ENCODE assay signal across 8 cellular contexts in genomic region chr5:159178978-159179377, GRCh38. TPM values are rescaled to one million over a fixed set of nuclear protein-coding genes. Genes with fewer than 3 reads are reported as not detected.
DNase-seq lines count a peak whose midpoint lies in the region; ATAC-seq and TF ChIP-seq lines count a peak whose summit lies in the region.

No MANE protein-coding gene starts in this region.

- H2AK5ac ChIP-seq in neuronal stem cell (ENCODE audit: low read depth, low read length): no peak overlapping the region

- H3K18ac ChIP-seq in neuronal stem cell (ENCODE audit: low read length): no peak overlapping the region

- peaks cover 0 to 10% of the 10 kb centered on the region in 2 donors for H3K9me3 ChIP-seq in neuronal stem cell (replicated peaks in 1 of 2; ENCODE audit: control insufficient read depth in 2 of 2, insufficient read depth in 1 of 2, low read depth in 1 of 2, low read length in 2 of 2)

- no peak overlapping the region for H3K4ac ChIP-seq in neuronal stem cell (ENCODE audit: low read length)

- H3K4me3 ChIP-seq in neuronal stem cell (ENCODE audit: low read length in 2 of 2): no peak overlapping the region

- POLR2A ChIA-PET in RWPE1 (lab: Yijun Ruan, JAX; ENCODE audit: low non-redundant PET): no interaction called here

- H2AFZ ChIP-seq in neuronal stem cell (ENCODE audit: low read length): no peak overlapping the region

- intact Hi-C loops in sciatic nerve (cut with DNase I): no loop called here

- CTCF ChIA-PET in RWPE1 (lab: Yijun Ruan, JAX): interaction anchor here (0.5 to 0.6 kb wide), 2 partner anchors 12 to 1287 kb away, joined by 4 read pairs; no protein-coding TSS in a partner anchor

- peaks cover 0 to 2% of the 10 kb centered on the region in 2 donors for H3K4me1 ChIP-seq in neuronal stem cell (ENCODE audit: control insufficient read depth in 2 of 2, insufficient read depth in 1 of 2, low read depth in 1 of 2, low read length in 2 of 2)

- no peak overlapping the region for H3K23ac ChIP-seq in neuronal stem cell (ENCODE audit: low read depth, low read length, poor library complexity)

- H2BK15ac ChIP-seq in neuronal stem cell (ENCODE audit: low read length): no peak overlapping the region

- no peak overlapping the region for H2BK12ac ChIP-seq in neuronal stem cell (ENCODE audit: low read length)

- H2BK5ac ChIP-seq in neuronal stem cell (ENCODE audit: low read length): no peak overlapping the region

- no peak overlapping the region for H3K4me2 ChIP-seq in neuronal stem cell (ENCODE audit: insufficient read depth, low read length, poor library complexity, severe bottlenecking)

- no CpG with 5 or more reads among the region's 2 CpGs for WGBS in neuronal stem cell (ENCODE audit: extremely low coverage in 2 of 2, insufficient read length in 2 of 2, insufficient replicate concordance in 1 of 2), 2 donors

- no peak for TF ChIP-seq CTCF in RWPE1 (conservative IDR thresholded peaks at IDR 0.05; ENCODE audit: low read depth)

- H3K27ac ChIP-seq in RWPE1: no peak overlapping the region
- no peak overlapping the region for H3K27ac ChIP-seq in neuronal stem cell (replicated peaks; ENCODE audit: low read length)

- H3K27me3 ChIP-seq in neuronal stem cell (ENCODE audit: control insufficient read depth in 3 of 3, insufficient read depth in 3 of 3, low read depth in 1 of 3, low read length in 3 of 3): no peaks in the 10 kb centered on the region

- no peaks in the 10 kb centered on the region for H3K79me1 ChIP-seq in neuronal stem cell (ENCODE audit: low read depth, low read length)

- no peak overlapping the region for H3K14ac ChIP-seq in neuronal stem cell (ENCODE audit: low read length)

- peak; percentile 56 for ATAC-seq in GM18499 (IDR thresholded peaks at IDR 0.05; ENCODE audit: insufficient read depth, unreplicated experiment)
- peak; percentile 85 for ATAC-seq in HG02610 (IDR thresholded peaks at IDR 0.05; ENCODE audit: unreplicated experiment)
- peak; percentile 52 for ATAC-seq in sciatic nerve

- H3K9ac ChIP-seq in neuronal stem cell (ENCODE audit: low read depth, low read length, poor library complexity): no peak overlapping the region

- H2BK120ac ChIP-seq in neuronal stem cell (ENCODE audit: low read depth, low read length): no peak overlapping the region

- H4K91ac ChIP-seq in neuronal stem cell (ENCODE audit: low read depth, low read length, poor library complexity): no peak overlapping the region

- H4K8ac ChIP-seq in neuronal stem cell (ENCODE audit: low read depth, low read length): no peak overlapping the region

- DNase-seq in RWPE1 (ENCODE audit: low spot score): peak; percentile 92
- DNase-seq in epidermal melanocyte (ENCODE audit: insufficient read length, low spot score): peak; percentile 27
- no peak for DNase-seq in sciatic nerve (ENCODE audit: low spot score)
- no peak for DNase-seq in NCI-H2029 treated with DMSO at 0.1 percent for 48 hours (lab: John Stamatoyannopoulos, UW)
- DNase-seq in NCI-H748 treated with DMSO at 0.1 percent for 48 hours (lab: John Stamatoyannopoulos, UW): no peak
- DNase-seq in neuronal stem cell (ENCODE audit: low spot score): no peak

- peaks cover 1 to 90% of the 10 kb centered on the region in 2 donors for H3K36me3 ChIP-seq in neuronal stem cell (replicated peaks in 1 of 2; ENCODE audit: control insufficient read depth in 2 of 2, insufficient read depth in 2 of 2, low read length in 2 of 2)

RNA-seq across cellular contexts. Expression of gene RNF145, which starts 30.4 kb away (rescaled TPM):
- 68.2 TPM for total RNA-seq in sciatic nerve
- 84.3 TPM for polyA plus RNA-seq in neuronal stem cell (2013, experiment 1 of 2)
- 85.4 TPM for polyA plus RNA-seq in neuronal stem cell (2013, experiment 2 of 2)

Comparison
In these comparisons a context has a peak if more than half of its experiments do, and no peak if none do; other contexts are left out.
1. DNase-seq: peak in RWPE1 (single experiment) and epidermal melanocyte (single experiment); none in sciatic nerve (single experiment), NCI-H2029 treated with DMSO at 0.1 percent for 48 hours (single experiment), NCI-H748 treated with DMSO at 0.1 percent for 48 hours (single experiment) and neuronal stem cell (single experiment).
2. Peak in every context shown above with its lines, with median percentiles within 50 percentile points of each other: ATAC-seq.